8 cellular contexts compared by ENCODE assay signal in the genomic region with DNA sequence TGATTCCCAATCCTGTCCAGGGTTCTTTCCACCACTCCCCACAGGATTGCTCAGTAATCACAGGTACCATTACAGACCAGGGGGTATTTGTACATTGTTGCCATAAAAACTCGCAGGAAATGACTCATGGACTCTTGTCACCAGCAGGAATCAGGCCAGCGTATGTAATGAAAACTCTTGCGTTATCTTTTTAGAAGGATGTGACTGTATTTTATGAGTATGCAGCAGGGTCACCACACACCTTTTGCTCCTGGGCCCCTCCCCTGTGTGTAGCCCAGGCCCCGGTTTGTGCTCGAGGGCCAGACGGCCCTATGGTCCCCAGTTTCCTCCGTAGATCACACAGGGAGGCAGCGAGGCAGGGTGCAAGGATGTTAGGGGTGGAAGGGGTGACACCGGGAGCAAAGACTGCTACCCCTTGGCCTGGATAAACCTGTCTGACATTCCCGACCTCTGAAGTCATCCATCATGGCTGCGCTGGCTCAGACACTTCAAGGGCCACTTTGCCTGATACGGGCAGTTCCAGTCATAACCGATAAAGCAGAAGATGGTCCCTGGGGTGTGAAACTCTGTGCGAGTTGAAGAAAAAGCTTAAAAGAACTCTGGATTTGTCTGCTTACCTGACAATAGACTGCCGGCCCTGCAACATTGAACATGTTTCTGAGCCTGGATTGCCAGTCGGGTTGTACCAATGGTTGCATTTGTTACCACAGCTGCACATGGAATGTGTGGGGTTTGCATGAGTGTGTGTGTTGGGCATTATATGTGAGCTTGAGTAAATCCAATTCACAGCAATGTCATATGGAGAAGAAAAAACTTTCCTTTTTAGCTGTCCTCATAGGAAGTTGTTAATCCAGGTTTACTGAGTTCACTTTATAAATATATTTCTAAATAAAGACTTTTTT. TPM values are rescaled to one million over a fixed set of nuclear protein-coding genes. Genes with fewer than 3 reads are reported as not detected.
DNase-seq lines count a peak whose midpoint lies in the region; ATAC-seq and TF ChIP-seq lines count a peak whose summit lies in the region.

No MANE protein-coding gene starts in this region.

- TF ChIP-seq POLR2A in breast epithelium (IDR thresholded peaks at IDR 0.05): no peak

- H3K9ac ChIP-seq in stomach smooth muscle (ENCODE audit: low read length in 2 of 2): no peak overlapping the region

- H3K4me3 ChIP-seq in breast epithelium (no peak overlapping the region), foreskin fibroblast (ENCODE audit: low read depth in 1 of 2, low read length in 2 of 2) (no peak overlapping the region), stomach smooth muscle (ENCODE audit: low read length in 2 of 2) (no peak overlapping the region)

- TF ChIP-seq CTCF in MCF 10A (IDR thresholded peaks at IDR 0.05; ENCODE audit: unreplicated experiment) (no peak), breast epithelium (IDR thresholded peaks at IDR 0.05) (no peak), foreskin fibroblast (IDR thresholded peaks at IDR 0.05; ENCODE audit: low read depth, low read length) (no peak)

- TSS peak; percentile 77 for BruUV-seq in MCF 10A (replicated peaks; lab: Mats Ljungman, UMichigan)

- H3K27ac ChIP-seq in breast epithelium (peak overlapping the region in 1 of 2 donors; percentile 21), stomach smooth muscle (ENCODE audit: low read length) (peak overlapping the region; percentile 67)

- H3K4me1 Mint-ChIP-seq in MCF 10A (ENCODE audit: insufficient read depth, unreplicated experiment): peaks cover 49% of the 10 kb centered on the region

- H3K36me3 ChIP-seq in breast epithelium (no peaks in the 10 kb centered on the region), stomach smooth muscle (ENCODE audit: control insufficient read depth in 2 of 2, insufficient read depth in 2 of 2, low read length in 2 of 2) (peaks cover 7 to 11% of the 10 kb centered on the region in 2 donors)

- intact Hi-C loops in MCF 10A (cut with micrococcal nuclease): loop anchor here (1.0 to 5.0 kb wide), 2 partner anchors 22 to 45 kb away; no protein-coding TSS in a partner anchor
- intact Hi-C loops in breast epithelium (cut with DNase I; ENCODE audit: low total_unique reads): no loop called here

- H3K4me3 Mint-ChIP-seq in MCF 10A (ENCODE audit: unreplicated experiment): no peak overlapping the region

- CTCF ChIA-PET in MCF 10A (lab: Yijun Ruan, JAX): interaction anchor here (0.9 to 1.1 kb wide), 3 partner anchors 8 to 40 kb away, joined by 3 read pairs; no protein-coding TSS in a partner anchor

- H3K27me3 Mint-ChIP-seq in MCF 10A (ENCODE audit: insufficient read depth, unreplicated experiment): no peaks in the 10 kb centered on the region

- H3K4me1 ChIP-seq in breast epithelium: peaks cover 0 to 5% of the 10 kb centered on the region in 2 donors
- peaks cover 73% of the 10 kb centered on the region for H3K4me1 ChIP-seq in stomach smooth muscle (ENCODE audit: control insufficient read depth, insufficient read depth, low read length)

- H3K9me3 ChIP-seq in breast epithelium (no peaks in the 10 kb centered on the region), stomach smooth muscle (ENCODE audit: control insufficient read depth in 2 of 2, low read length in 2 of 2) (no peaks in the 10 kb centered on the region)

- H3K36me3 Mint-ChIP-seq in MCF 10A (ENCODE audit: insufficient read depth, unreplicated experiment): peaks cover 18% of the 10 kb centered on the region

- POLR2A ChIA-PET in MCF 10A (lab: Yijun Ruan, JAX): interaction anchor here (0.6 to 3.6 kb wide), 13 partner anchors 8 to 546 kb away, joined by 3 to 27 read pairs (median 6); no protein-coding TSS in a partner anchor

- ATAC-seq in HG02588 (IDR thresholded peaks at IDR 0.05; ENCODE audit: unreplicated experiment): no peak

- peak overlapping the region; percentile 8 for H3K27ac Mint-ChIP-seq in MCF 10A (ENCODE audit: low read depth, unreplicated experiment)

- H3K9me3 Mint-ChIP-seq in MCF 10A (ENCODE audit: unreplicated experiment): no peaks in the 10 kb centered on the region

- H3K27me3 ChIP-seq in breast epithelium (no peaks in the 10 kb centered on the region), stomach smooth muscle (ENCODE audit: control insufficient read depth in 1 of 2, insufficient read depth in 2 of 2, low read length in 2 of 2) (no peaks in the 10 kb centered on the region)

- DNase-seq in MCF 10A (ENCODE audit: unreplicated experiment) (peak; percentile 93), breast epithelium (ENCODE audit: low spot score in 2 of 2) (no peak), T1000 (lab: John Stamatoyannopoulos, UW) (peak; percentile 41), foreskin fibroblast (peak; percentile 82 to 85), NCI-H526 treated with DMSO at 0.1 percent for 48 hours (lab: John Stamatoyannopoulos, UW) (no peak), amygdala (lab: John Stamatoyannopoulos, UW) (no peak)

RNA-seq across cellular contexts. Expression of a gene that starts 57.0 kb away (rescaled TPM):
- total RNA-seq in MCF 10A (2022) (151 and 154 TPM in 2 replicates), breast epithelium (10 to 100 TPM; 30.9 to 52.4 (median 38.6) TPM)

Comparison
In these comparisons a context has a peak if more than half of its experiments do, and no peak if none do; other contexts are left out.
1. DNase-seq: peak in MCF 10A (single experiment), T1000 (single experiment) and foreskin fibroblast (2 of 2); none in breast epithelium (0 of 2), NCI-H526 treated with DMSO at 0.1 percent for 48 hours (single experiment) and amygdala (0 of 56).